ENCODE assay signal across 12 cellular contexts in genomic region chr11:126311464-126312291, GRCh38. TPM values are rescaled to one million over a fixed set of nuclear protein-coding genes. Genes with fewer than 3 reads are reported as not detected.
DNase-seq lines count a peak whose midpoint lies in the region; ATAC-seq and TF ChIP-seq lines count a peak whose summit lies in the region.
"Had no signal": no experiment of that assay in that cellular context is flagged by ENCODE, and none has a peak within 500 bp of the region (broad histone marks: within the 10 kb centered on the region; RNA-seq: fewer than 3 reads in every experiment).

No MANE protein-coding gene starts in this region.

- TF ChIP-seq POLR2A in gastrocnemius medialis (IDR thresholded peaks at IDR 0.05) = no peak

- no peak overlapping the region for H3K4me3 ChIP-seq in gastrocnemius medialis

- peaks cover 0 to 7% of the 10 kb centered on the region in 2 donors for H3K36me3 ChIP-seq in gastrocnemius medialis

- H3K4me1 ChIP-seq in gastrocnemius medialis = peaks cover 16 to 19% of the 10 kb centered on the region in 2 donors

- peaks cover 13 to 24% of the 10 kb centered on the region in 2 donors for H3K36me3 Mint-ChIP-seq in activated naive CD4-positive, alpha-beta T cell treated with anti-CD3 and anti-CD28 coated beads, Interleukin-2, amount 50 U/mL, for 72 hours

- peak; percentile 84 for ATAC-seq in GM18511 (IDR thresholded peaks at IDR 0.05; ENCODE audit: unreplicated experiment)
- ATAC-seq in GM21786 (IDR thresholded peaks at IDR 0.05; ENCODE audit: unreplicated experiment) = peak; percentile 75
- ATAC-seq in HG03565 (IDR thresholded peaks at IDR 0.05; ENCODE audit: unreplicated experiment) = peak; percentile 71
- ATAC-seq in activated naive CD4-positive, alpha-beta T cell treated with anti-CD3 and anti-CD28 coated beads, Interleukin-2, amount 50 U/mL, for 72 hours = no peak
- no peak for ATAC-seq in left lobe of liver
- no peak for ATAC-seq in gastrocnemius medialis
- ATAC-seq: activated CD8-positive, alpha-beta T cell treated with anti-CD3 and anti-CD28 coated beads for 36 hours; left colon had no signal

- DNase-seq in medulla oblongata (ENCODE audit: extremely low spot score) (peak; percentile 13), left lobe of liver (ENCODE audit: low spot score) (no peak), DMS53 (lab: John Stamatoyannopoulos, UW) (no peak), gastrocnemius medialis (no peak)
- no peak for DNase-seq in activated naive CD4-positive, alpha-beta T cell treated with anti-CD3 and anti-CD28 coated beads, Interleukin-2, amount 50 U/mL, for 72 hours (ENCODE audit: low spot score in 2 of 2)
- DNase-seq: activated CD8-positive, alpha-beta T cell treated with anti-CD3 and anti-CD28 coated beads for 36 hours; effector memory CD4-positive, alpha-beta T cell; left colon; stimulated activated CD4-positive, alpha-beta T cell treated with anti-CD3 and anti-CD28 coated beads, Interleukin-15, amount 100 ng/mL, for 24 hours had no signal

- H3K27ac Mint-ChIP-seq in activated naive CD4-positive, alpha-beta T cell treated with anti-CD3 and anti-CD28 coated beads, Interleukin-2, amount 50 U/mL, for 72 hours = no peak overlapping the region
- H3K27ac Mint-ChIP-seq: activated CD8-positive, alpha-beta T cell treated with anti-CD3 and anti-CD28 coated beads for 36 hours had no signal

- in situ Hi-C loops in gastrocnemius medialis (cut with MboI; ENCODE audit: low sequenced_read_pairs in 4 of 4) = loop anchor here (10.0 to 25.0 kb wide), 3 partner anchors 163 to 176 kb away; no protein-coding TSS in a partner anchor

- H3K9me3 ChIP-seq in gastrocnemius medialis = no peaks in the 10 kb centered on the region

- peaks cover 0 to 3% of the 10 kb centered on the region in 2 donors for H3K9me3 Mint-ChIP-seq in activated naive CD4-positive, alpha-beta T cell treated with anti-CD3 and anti-CD28 coated beads, Interleukin-2, amount 50 U/mL, for 72 hours

- H3K27ac ChIP-seq in gastrocnemius medialis = no peak overlapping the region

- intact Hi-C loops in gastrocnemius medialis (cut with DNase I; ENCODE audit: low total_unique reads) = loop anchor here (10.0 kb wide), 1 partner anchor 683 kb away; no protein-coding TSS in a partner anchor

- no peak for TF ChIP-seq CTCF in gastrocnemius medialis (IDR thresholded peaks at IDR 0.05 in 4 of 5, conservative IDR thresholded peaks at IDR 0.05 in 1 of 5)

- no peaks in the 10 kb centered on the region for H3K27me3 ChIP-seq in gastrocnemius medialis

RNA-seq across cellular contexts. Expression of gene DCPS, which starts 7.8 kb away (rescaled TPM):
- 10 to 100 TPM; 28.1 to 40.2 TPM for total RNA-seq in activated naive CD4-positive, alpha-beta T cell treated with anti-CD3 and anti-CD28 coated beads, Interleukin-2, amount 50 U/mL, for 72 hours
- total RNA-seq in left lobe of liver = 14.5 TPM
- total RNA-seq in gastrocnemius medialis = 10 to 100 TPM in 3 of 4 donors, 1 to 10 TPM in 1; 9.8 to 23.1 (median 11.5) TPM

RNA-seq across cellular contexts. Expression of gene TIRAP, which starts 28.8 kb away (rescaled TPM):
- total RNA-seq in activated naive CD4-positive, alpha-beta T cell treated with anti-CD3 and anti-CD28 coated beads, Interleukin-2, amount 50 U/mL, for 72 hours = 1 to 10 TPM; 2.8 to 7.4 TPM
- 11.4 TPM for total RNA-seq in left lobe of liver
- total RNA-seq in gastrocnemius medialis = 1 to 10 TPM; 4.5 to 5.8 (median 5.6) TPM

RNA-seq across cellular contexts. Expression of gene FOXRED1, which starts 42.7 kb away (rescaled TPM):
- total RNA-seq in activated naive CD4-positive, alpha-beta T cell treated with anti-CD3 and anti-CD28 coated beads, Interleukin-2, amount 50 U/mL, for 72 hours = 10 to 100 TPM; 57.7 to 61.1 TPM
- total RNA-seq in left lobe of liver (46.0 TPM), gastrocnemius medialis (10 to 100 TPM; 12.5 to 20.8 (median 16.2) TPM)

RNA-seq across cellular contexts. Expression of gene SRPRA, which starts 43.0 kb away (rescaled TPM):
- total RNA-seq in activated naive CD4-positive, alpha-beta T cell treated with anti-CD3 and anti-CD28 coated beads, Interleukin-2, amount 50 U/mL, for 72 hours = 100 to 1,000 TPM; 106 to 159 TPM
- total RNA-seq in left lobe of liver = 149 TPM
- total RNA-seq in gastrocnemius medialis = 100 to 1,000 TPM in 1 of 4 donors, 10 to 100 TPM in 3; 72.3 to 101 (median 79.4) TPM

RNA-seq across cellular contexts. Expression of gene ST3GAL4, which starts 43.8 kb away (rescaled TPM):
- 10 to 100 TPM in 1 of 2 donors, 1 to 10 TPM in 1; 7.2 to 10.5 TPM for total RNA-seq in activated naive CD4-positive, alpha-beta T cell treated with anti-CD3 and anti-CD28 coated beads, Interleukin-2, amount 50 U/mL, for 72 hours
- total RNA-seq in left lobe of liver = 7.3 TPM
- 10 to 100 TPM in 2 of 4 donors, 1 to 10 TPM in 2; 3.4 to 12.4 (median 9.6) TPM for total RNA-seq in gastrocnemius medialis

Comparison
In these comparisons a context has a peak if more than half of its experiments do, and no peak if none do; other contexts are left out.
1. ATAC-seq: peak in GM18511 (single experiment), GM21786 (single experiment) and HG03565 (single experiment); none in activated naive CD4-positive, alpha-beta T cell treated with anti-CD3 and anti-CD28 coated beads, Interleukin-2, amount 50 U/mL, for 72 hours (0 of 2), left lobe of liver (single experiment) and gastrocnemius medialis (0 of 2).